Comparison of ENCODE assay signal across 8 cellular contexts in genomic region chr10:100998183-100998990, GRCh38. TPM values are rescaled to one million over a fixed set of nuclear protein-coding genes. Genes with fewer than 3 reads are reported as not detected.
A peak's percentile ranks its signal among the peaks of the same experiment; 100 is the strongest.
DNase-seq lines count a peak whose midpoint lies in the region; ATAC-seq and TF ChIP-seq lines count a peak whose summit lies in the region.

No MANE protein-coding gene starts in this region.

- H2AK9ac ChIP-seq in IMR-90 (replicated peaks; ENCODE audit: low read depth, low read length, poor library complexity), result peak overlapping the region; percentile 100

- intact Hi-C loops in IMR-90 (cut with micrococcal nuclease), result loop anchor here (1.0 kb wide), 1 partner anchor 15 kb away; no protein-coding TSS in a partner anchor

- H3K18ac ChIP-seq in IMR-90 (ENCODE audit: low read depth, low read length), result peak overlapping the region; percentile 88

- peak overlapping the region; percentile 82 to 84 for H3K4me3 Mint-ChIP-seq in stimulated activated naive B cell treated with anti-CD40 and anti-IgM and Interleukin-4, amounts not matched to agents 10 μg/mL and 1 μg/mL and 100 μg/mL, for 72 hours

- no peaks in the 10 kb centered on the region for H3K9me3 Mint-ChIP-seq in stimulated activated naive B cell treated with anti-CD40 and anti-IgM and Interleukin-4, amounts not matched to agents 10 μg/mL and 1 μg/mL and 100 μg/mL, for 72 hours

- H3K9me1 ChIP-seq in IMR-90 (ENCODE audit: insufficient read depth, low read length), result peaks cover 4% of the 10 kb centered on the region

- H3K9ac ChIP-seq in IMR-90 (ENCODE audit: low read depth, low read length), result peak overlapping the region; percentile 66
- H3K9ac ChIP-seq in OCI-LY3 (ENCODE audit: low read length), result peak overlapping the region; percentile 92

- H3K27ac Mint-ChIP-seq in stimulated activated naive B cell treated with anti-CD40 and anti-IgM and Interleukin-4, amounts not matched to agents 10 μg/mL and 1 μg/mL and 100 μg/mL, for 72 hours, result peak overlapping the region; percentile 90

- POLR2A ChIA-PET in IMR-90 (lab: Charles Lee; ENCODE audit: unreplicated experiment), result no interaction called here

- H3K27ac ChIP-seq in IMR-90 (ENCODE audit: insufficient read depth, low read length) (peak overlapping the region; percentile 95), OCI-LY3 (ENCODE audit: low read length) (peak overlapping the region; percentile 81)

- no peaks in the 10 kb centered on the region for H3K27me3 Mint-ChIP-seq in stimulated activated naive B cell treated with anti-CD40 and anti-IgM and Interleukin-4, amounts not matched to agents 10 μg/mL and 1 μg/mL and 100 μg/mL, for 72 hours

- WGBS in IMR-90 (ENCODE audit: extremely low coverage in 2 of 2, insufficient read length in 1 of 2), 2 experiments, result 2% methylated on average over 15 of the region's 25 CpGs; no CpG with 5 or more reads in 1 of the 2 experiments

- dilution Hi-C loops in IMR-90 (cut with HindIII; ENCODE audit: low sequenced_read_pairs, unreplicated experiment), result no loop called here

- H3K4me3 ChIP-seq in IMR-90 (ENCODE audit: insufficient read depth, low read depth, low read length) (peak overlapping the region; percentile 78), OCI-LY3 (ENCODE audit: low read length) (peak overlapping the region; percentile 84), epithelial cell of proximal tubule (ENCODE audit: low read depth, low read length) (peak overlapping the region; percentile 93), mononuclear cell (ENCODE audit: low read length) (peak overlapping the region; percentile 69)

- H2BK15ac ChIP-seq in IMR-90 (ENCODE audit: low read depth, low read length), result peak overlapping the region; percentile 99

- peak overlapping the region; percentile 100 for H4K91ac ChIP-seq in IMR-90 (ENCODE audit: insufficient read depth, low read depth, low read length)

- peak overlapping the region; percentile 99 for H2BK120ac ChIP-seq in IMR-90 (ENCODE audit: low read depth, low read length)

- peaks cover 25% of the 10 kb centered on the region for H3K4me1 ChIP-seq in IMR-90 (ENCODE audit: control insufficient read depth, insufficient read depth, low read length)
- peaks cover 14% of the 10 kb centered on the region for H3K4me1 ChIP-seq in OCI-LY3 (ENCODE audit: low read length)
- peaks cover 39% of the 10 kb centered on the region for H3K4me1 ChIP-seq in mononuclear cell (ENCODE audit: insufficient read depth, low read length)

- H3K4me2 ChIP-seq in IMR-90 (ENCODE audit: low read depth, low read length) (peak overlapping the region; percentile 88), OCI-LY3 (ENCODE audit: low read length) (peak overlapping the region; percentile 99)

- H3K4ac ChIP-seq in IMR-90 (ENCODE audit: low read depth, low read length), result peak overlapping the region; percentile 100

- CTCF ChIA-PET in IMR-90 (lab: Yijun Ruan, JAX), result interaction anchor here (0.6 to 4.4 kb wide), 4 partner anchors 9 to 61 kb away, joined by 3 to 48 read pairs (median 9); no protein-coding TSS in a partner anchor

- H3K36me3 ChIP-seq in IMR-90 (ENCODE audit: control insufficient read depth, insufficient read depth, low read length) (peaks cover 12% of the 10 kb centered on the region; the same call in 1 of the 2 replicates), OCI-LY3 (replicated peaks; ENCODE audit: low read depth, low read length) (no peaks in the 10 kb centered on the region)

- no peak; the same call in 1 of the 2 replicates for TF ChIP-seq POLR2A in IMR-90 (IDR thresholded peaks at IDR 0.05; ENCODE audit: low read depth, low read length)

- peak overlapping the region; percentile 80 to 99 for H4K8ac ChIP-seq in IMR-90 (ENCODE audit: low read depth in 2 of 2, low read length in 2 of 2)

- peak overlapping the region; percentile 97 for H2BK5ac ChIP-seq in IMR-90 (ENCODE audit: low read depth, low read length, poor library complexity, severe bottlenecking)

- in situ Hi-C loops in IMR-90 (cut with MboI; ENCODE audit: low sequenced_read_pairs), result no loop called here

- H4K20me1 ChIP-seq in IMR-90 (ENCODE audit: insufficient read depth, low read length) (peaks cover 31% of the 10 kb centered on the region), OCI-LY3 (ENCODE audit: insufficient read depth, low read length) (no peaks in the 10 kb centered on the region)

- no TSS peak for BruUV-seq in IMR-90 (replicated peaks; lab: Mats Ljungman, UMichigan)

- TF ChIP-seq RAD21 in IMR-90 (IDR thresholded peaks at IDR 0.05; ENCODE audit: low read length), result no peak

- peaks cover 6% of the 10 kb centered on the region; the same call in 1 of the 2 replicates for H3K79me2 ChIP-seq in OCI-LY3 (ENCODE audit: low read length)

- H3K4me1 Mint-ChIP-seq in stimulated activated naive B cell treated with anti-CD40 and anti-IgM and Interleukin-4, amounts not matched to agents 10 μg/mL and 1 μg/mL and 100 μg/mL, for 72 hours, result peaks cover 26 to 42% of the 10 kb centered on the region in 2 donors

- DNase-seq in SIG-M5 treated with dmso at 0.1 percent for 504 hours (lab: John Stamatoyannopoulos, UW; ENCODE audit: unreplicated experiment) (peak; percentile 67), SIG-M5 (lab: John Stamatoyannopoulos, UW) (no peak), IMR-90 (peak; percentile 81), epithelial cell of proximal tubule (ENCODE audit: low read depth) (no peak)
- peak; percentile 77 to 80 for DNase-seq in activated T-cell treated with anti-CD3 and anti-CD28 coated beads, Interleukin-2, amount 50 U/mL, for 48 hours
- DNase-seq in stimulated activated naive B cell treated with anti-CD40 and anti-IgM and Interleukin-4, amounts not matched to agents 10 μg/mL and 1 μg/mL and 100 μg/mL, for 72 hours, result peak; percentile 46

- no peaks in the 10 kb centered on the region for H3K9me3 ChIP-seq in IMR-90 (ENCODE audit: control insufficient read depth, insufficient read depth, low read length)
- no peaks in the 10 kb centered on the region for H3K9me3 ChIP-seq in OCI-LY3 (ENCODE audit: insufficient read depth, low read length)
- no peaks in the 10 kb centered on the region for H3K9me3 ChIP-seq in mononuclear cell (ENCODE audit: low read depth, low read length)

- peak overlapping the region; percentile 85 for H4K5ac ChIP-seq in IMR-90 (ENCODE audit: low read depth, low read length)

- 0 out of 2 replicates have a peak, but pooled peaks have one; percentile 6 for TF ChIP-seq CTCF in IMR-90 (conservative IDR thresholded peaks at IDR 0.05; ENCODE audit: low read depth, low read length)
- no peak for TF ChIP-seq CTCF in OCI-LY3 (IDR thresholded peaks at IDR 0.05; ENCODE audit: low read depth, low read length)
- no peak for TF ChIP-seq CTCF in epithelial cell of proximal tubule (conservative IDR thresholded peaks at IDR 0.05; ENCODE audit: low read depth, low read length)

- H3K56ac ChIP-seq in IMR-90 (ENCODE audit: extremely low read depth, insufficient read depth, low read length), result peak overlapping the region; percentile 96

- H3K27me3 ChIP-seq in IMR-90 (ENCODE audit: control insufficient read depth, insufficient read depth, low read length) (no peaks in the 10 kb centered on the region), OCI-LY3 (ENCODE audit: low read depth, low read length) (no peaks in the 10 kb centered on the region), mononuclear cell (ENCODE audit: insufficient read depth, low read length) (no peaks in the 10 kb centered on the region)

- peaks cover 12 to 14% of the 10 kb centered on the region in 2 donors for H3K36me3 Mint-ChIP-seq in stimulated activated naive B cell treated with anti-CD40 and anti-IgM and Interleukin-4, amounts not matched to agents 10 μg/mL and 1 μg/mL and 100 μg/mL, for 72 hours

- H2AFZ ChIP-seq in IMR-90 (replicated peaks; ENCODE audit: low read length, poor library complexity), result peak overlapping the region; percentile 92
- H2AFZ ChIP-seq in OCI-LY3 (ENCODE audit: low read depth, low read length), result peak overlapping the region; percentile 65; the same call in 1 of the 2 replicates

- H2BK20ac ChIP-seq in IMR-90 (ENCODE audit: low read depth, low read length), result peak overlapping the region; percentile 91

- peak overlapping the region; percentile 100 for H3K14ac ChIP-seq in IMR-90 (replicated peaks; ENCODE audit: low read depth, low read length)

- peak overlapping the region; percentile 100 for H3K23ac ChIP-seq in IMR-90 (ENCODE audit: low read depth, low read length)

- H3K79me1 ChIP-seq in IMR-90 (ENCODE audit: low read depth in 1 of 2, low read length in 2 of 2), result peaks cover 8 to 43% of the 10 kb centered on the region in 2 experiments; a peak in 3 of 4 replicates

- peak overlapping the region; percentile 100 for H2AK5ac ChIP-seq in IMR-90 (ENCODE audit: low read depth, low read length)

- peak; percentile 21 for ATAC-seq in IMR-90 (ENCODE audit: low read depth)
- peak; percentile 43 to 46 for ATAC-seq in stimulated activated naive B cell treated with anti-CD40 and anti-IgM and Interleukin-4, amounts not matched to agents 10 μg/mL and 1 μg/mL and 100 μg/mL, for 72 hours (replicated peaks)

RNA-seq across cellular contexts. Expression of gene LZTS2, which starts 1.2 kb away (rescaled TPM):
- total RNA-seq in IMR-90 (2012; rRNA removed), result 17.8 and 19.2 TPM in 2 replicates
- polyA plus RNA-seq in IMR-90 (2012; rRNA removed), result 101 and 108 TPM in 2 replicates
- 62.9 and 107 TPM in 2 replicates for polyA plus RNA-seq in IMR-90 (2012; cell fraction: cytosol; rRNA removed)
- 135 and 272 TPM in 2 replicates for polyA plus RNA-seq in IMR-90 (2012; cell fraction: nucleus; rRNA removed; ENCODE audit: low replicate concordance)
- total RNA-seq in epithelial cell of proximal tubule, result 77.8 and 81.0 TPM in 2 replicates
- total RNA-seq in mononuclear cell, result 8.1 TPM

RNA-seq across cellular contexts. Expression of gene TWNK, which starts 11.0 kb away (rescaled TPM):
- total RNA-seq in IMR-90 (2012; rRNA removed), result 8.8 and 8.9 TPM in 2 replicates
- polyA plus RNA-seq in IMR-90 (2012; rRNA removed), result 7.5 and 7.7 TPM in 2 replicates
- polyA plus RNA-seq in IMR-90 (2012; cell fraction: cytosol; rRNA removed), result 3.0 and 6.6 TPM in 2 replicates
- 2.6 and 5.5 TPM in 2 replicates for polyA plus RNA-seq in IMR-90 (2012; cell fraction: nucleus; rRNA removed; ENCODE audit: low replicate concordance)
- 5.2 and 9.7 TPM in 2 replicates for total RNA-seq in epithelial cell of proximal tubule
- 2.0 TPM for total RNA-seq in mononuclear cell

RNA-seq across cellular contexts. Expression of gene MRPL43, which starts 11.1 kb away (rescaled TPM):
- total RNA-seq in IMR-90 (2012; rRNA removed), result 56.4 and 61.3 TPM in 2 replicates
- 142 and 184 TPM in 2 replicates for polyA plus RNA-seq in IMR-90 (2012; rRNA removed)
- 193 and 243 TPM in 2 replicates for polyA plus RNA-seq in IMR-90 (2012; cell fraction: cytosol; rRNA removed)
- 68.3 and 147 TPM in 2 replicates for polyA plus RNA-seq in IMR-90 (2012; cell fraction: nucleus; rRNA removed; ENCODE audit: low replicate concordance)
- total RNA-seq in epithelial cell of proximal tubule, result 99.6 and 134 TPM in 2 replicates
- total RNA-seq in mononuclear cell, result 18.9 TPM

RNA-seq across cellular contexts. Expression of gene SEMA4G, which starts 29.1 kb away (rescaled TPM):
- total RNA-seq in IMR-90 (2012; rRNA removed), result 0.56 and 0.90 TPM in 2 replicates
- 8.0 and 8.7 TPM in 2 replicates for polyA plus RNA-seq in IMR-90 (2012; rRNA removed)
- polyA plus RNA-seq in IMR-90 (2012; cell fraction: cytosol; rRNA removed), result 5.4 and 8.3 TPM in 2 replicates
- 22.6 and 25.8 TPM in 2 replicates for polyA plus RNA-seq in IMR-90 (2012; cell fraction: nucleus; rRNA removed; ENCODE audit: low replicate concordance)
- 1.2 and 7.9 TPM in 2 replicates for total RNA-seq in epithelial cell of proximal tubule
- total RNA-seq in mononuclear cell, result 0.10 TPM

RNA-seq across cellular contexts. Expression of gene PDZD7, which starts 32.5 kb away (rescaled TPM):
- total RNA-seq in IMR-90 (2012; rRNA removed) (0.83 and 0.90 TPM in 2 replicates), epithelial cell of proximal tubule (6.1 and 6.6 TPM in 2 replicates), mononuclear cell (0.21 TPM)
- 1.5 and 1.8 TPM in 2 replicates for polyA plus RNA-seq in IMR-90 (2012; rRNA removed)
- polyA plus RNA-seq in IMR-90 (2012; cell fraction: cytosol; rRNA removed), result 0.97 and 2.0 TPM in 2 replicates
- 6.5 and 8.7 TPM in 2 replicates for polyA plus RNA-seq in IMR-90 (2012; cell fraction: nucleus; rRNA removed; ENCODE audit: low replicate concordance)

Comparison
In these comparisons a context has a peak if more than half of its experiments do, and no peak if none do; other contexts are left out.
1. DNase-seq: peak in SIG-M5 treated with dmso at 0.1 percent for 504 hours (single experiment), IMR-90 (single experiment), activated T-cell treated with anti-CD3 and anti-CD28 coated beads, Interleukin-2, amount 50 U/mL, for 48 hours (2 of 2) and stimulated activated naive B cell treated with anti-CD40 and anti-IgM and Interleukin-4, amounts not matched to agents 10 μg/mL and 1 μg/mL and 100 μg/mL, for 72 hours (single experiment); none in SIG-M5 (single experiment) and epithelial cell of proximal tubule (single experiment).
2. Peak in every context shown above with its lines, with median percentiles within 50 percentile points of each other: H3K4me3 ChIP-seq.